In genomic region chr1:246931549-246932365, GRCh38 we compare ENCODE assay signal across 1 cellular context.
A peak's percentile ranks its signal among the peaks of the same experiment; 100 is the strongest.
TF ChIP-seq lines count a peak whose summit lies in the region.

AHCTF1 (minus strand) TSS chr1:246931948; CDS start chr1:246918370, 13,578 bp downstream.

TF ChIP-seq in GM12878, 131 proteins besides CTCF, POLR2A, EP300 and RAD21 (continued from another document and continues in another):
- no peak for TF ChIP-seq ZNF687 (IDR thresholded peaks at IDR 0.05)
- TF ChIP-seq STAT3 (IDR thresholded peaks at IDR 0.05; ENCODE audit: low read depth, low read length), result no peak
- TF ChIP-seq RB1 (IDR thresholded peaks at IDR 0.05; ENCODE audit: borderline replicate concordance), result no peak
- TF ChIP-seq, protein P1, sequence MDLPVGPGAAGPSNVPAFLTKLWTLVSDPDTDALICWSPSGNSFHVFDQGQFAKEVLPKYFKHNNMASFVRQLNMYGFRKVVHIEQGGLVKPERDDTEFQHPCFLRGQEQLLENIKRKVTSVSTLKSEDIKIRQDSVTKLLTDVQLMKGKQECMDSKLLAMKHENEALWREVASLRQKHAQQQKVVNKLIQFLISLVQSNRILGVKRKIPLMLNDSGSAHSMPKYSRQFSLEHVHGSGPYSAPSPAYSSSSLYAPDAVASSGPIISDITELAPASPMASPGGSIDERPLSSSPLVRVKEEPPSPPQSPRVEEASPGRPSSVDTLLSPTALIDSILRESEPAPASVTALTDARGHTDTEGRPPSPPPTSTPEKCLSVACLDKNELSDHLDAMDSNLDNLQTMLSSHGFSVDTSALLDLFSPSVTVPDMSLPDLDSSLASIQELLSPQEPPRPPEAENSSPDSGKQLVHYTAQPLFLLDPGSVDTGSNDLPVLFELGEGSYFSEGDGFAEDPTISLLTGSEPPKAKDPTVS (IDR thresholded peaks at IDR 0.05; ENCODE audit: low read depth, low read length), result no peak
- TF ChIP-seq USF1 (IDR thresholded peaks at IDR 0.05; ENCODE audit: borderline replicate concordance, extremely low read length, insufficient read depth, low read depth, low read length), result no peak
- peak; percentile 69 for TF ChIP-seq NRF1 (conservative IDR thresholded peaks at IDR 0.05; ENCODE audit: low read depth, low read length)
- TF ChIP-seq MXI1 (IDR thresholded peaks at IDR 0.05; ENCODE audit: low read depth, low read length), result peak; percentile 76
- TF ChIP-seq MEF2B (IDR thresholded peaks at IDR 0.05; ENCODE audit: partially characterized antibody, poor library complexity, severe bottlenecking), result no peak
- TF ChIP-seq CEBPZ (IDR thresholded peaks at IDR 0.05; ENCODE audit: low read depth, low read length), result no peak
- no peak for TF ChIP-seq NR2C2 (IDR thresholded peaks at IDR 0.05; ENCODE audit: borderline replicate concordance, control insufficient read depth, insufficient read length, low read depth)
- TF ChIP-seq NKRF (conservative IDR thresholded peaks at IDR 0.05), result peak; percentile 78
- peak; percentile 86; the same call in 2 of the 3 replicates for TF ChIP-seq POU2F2 (IDR thresholded peaks at IDR 0.05; ENCODE audit: borderline replicate concordance, low read depth, low read length)
- peak; percentile 45; the same call in 1 of the 2 replicates for TF ChIP-seq GATAD2B (conservative IDR thresholded peaks at IDR 0.05; ENCODE audit: low read depth)
- peak in 1 of 2 experiments; percentile 77; a peak in 3 of 4 replicates for TF ChIP-seq BHLHE40 (IDR thresholded peaks at IDR 0.05; ENCODE audit: borderline replicate concordance in 1 of 2, low read depth in 2 of 2, low read length in 1 of 2)
- TF ChIP-seq GABPA (IDR thresholded peaks at IDR 0.05; ENCODE audit: low read depth), result peak; percentile 70; the same call in 1 of the 2 replicates
- 0 out of 2 replicates have a peak, but pooled peaks have one; percentile 58 for TF ChIP-seq TCF3 (IDR thresholded peaks at IDR 0.05; ENCODE audit: borderline replicate concordance, insufficient read depth, low read depth, low read length)
- TF ChIP-seq, protein P2, sequence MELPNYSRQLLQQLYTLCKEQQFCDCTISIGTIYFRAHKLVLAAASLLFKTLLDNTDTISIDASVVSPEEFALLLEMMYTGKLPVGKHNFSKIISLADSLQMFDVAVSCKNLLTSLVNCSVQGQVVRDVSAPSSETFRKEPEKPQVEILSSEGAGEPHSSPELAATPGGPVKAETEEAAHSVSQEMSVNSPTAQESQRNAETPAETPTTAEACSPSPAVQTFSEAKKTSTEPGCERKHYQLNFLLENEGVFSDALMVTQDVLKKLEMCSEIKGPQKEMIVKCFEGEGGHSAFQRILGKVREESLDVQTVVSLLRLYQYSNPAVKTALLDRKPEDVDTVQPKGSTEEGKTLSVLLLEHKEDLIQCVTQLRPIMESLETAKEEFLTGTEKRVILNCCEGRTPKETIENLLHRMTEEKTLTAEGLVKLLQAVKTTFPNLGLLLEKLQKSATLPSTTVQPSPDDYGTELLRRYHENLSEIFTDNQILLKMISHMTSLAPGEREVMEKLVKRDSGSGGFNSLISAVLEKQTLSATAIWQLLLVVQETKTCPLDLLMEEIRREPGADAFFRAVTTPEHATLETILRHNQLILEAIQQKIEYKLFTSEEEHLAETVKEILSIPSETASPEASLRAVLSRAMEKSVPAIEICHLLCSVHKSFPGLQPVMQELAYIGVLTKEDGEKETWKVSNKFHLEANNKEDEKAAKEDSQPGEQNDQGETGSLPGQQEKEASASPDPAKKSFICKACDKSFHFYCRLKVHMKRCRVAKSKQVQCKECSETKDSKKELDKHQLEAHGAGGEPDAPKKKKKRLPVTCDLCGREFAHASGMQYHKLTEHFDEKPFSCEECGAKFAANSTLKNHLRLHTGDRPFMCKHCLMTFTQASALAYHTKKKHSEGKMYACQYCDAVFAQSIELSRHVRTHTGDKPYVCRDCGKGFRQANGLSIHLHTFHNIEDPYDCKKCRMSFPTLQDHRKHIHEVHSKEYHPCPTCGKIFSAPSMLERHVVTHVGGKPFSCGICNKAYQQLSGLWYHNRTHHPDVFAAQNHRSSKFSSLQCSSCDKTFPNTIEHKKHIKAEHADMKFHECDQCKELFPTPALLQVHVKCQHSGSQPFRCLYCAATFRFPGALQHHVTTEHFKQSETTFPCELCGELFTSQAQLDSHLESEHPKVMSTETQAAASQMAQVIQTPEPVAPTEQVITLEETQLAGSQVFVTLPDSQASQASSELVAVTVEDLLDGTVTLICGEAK (IDR thresholded peaks at IDR 0.05; ENCODE audit: borderline replicate concordance), result peak; percentile 74; the same call in 1 of the 2 replicates
- TF ChIP-seq NBN (IDR thresholded peaks at IDR 0.05), result no peak
- TF ChIP-seq DPF2 (IDR thresholded peaks at IDR 0.05), result peak; percentile 67
- TF ChIP-seq HCFC1 (IDR thresholded peaks at IDR 0.05; ENCODE audit: low read length), result peak; percentile 99
- TF ChIP-seq, protein P3, sequence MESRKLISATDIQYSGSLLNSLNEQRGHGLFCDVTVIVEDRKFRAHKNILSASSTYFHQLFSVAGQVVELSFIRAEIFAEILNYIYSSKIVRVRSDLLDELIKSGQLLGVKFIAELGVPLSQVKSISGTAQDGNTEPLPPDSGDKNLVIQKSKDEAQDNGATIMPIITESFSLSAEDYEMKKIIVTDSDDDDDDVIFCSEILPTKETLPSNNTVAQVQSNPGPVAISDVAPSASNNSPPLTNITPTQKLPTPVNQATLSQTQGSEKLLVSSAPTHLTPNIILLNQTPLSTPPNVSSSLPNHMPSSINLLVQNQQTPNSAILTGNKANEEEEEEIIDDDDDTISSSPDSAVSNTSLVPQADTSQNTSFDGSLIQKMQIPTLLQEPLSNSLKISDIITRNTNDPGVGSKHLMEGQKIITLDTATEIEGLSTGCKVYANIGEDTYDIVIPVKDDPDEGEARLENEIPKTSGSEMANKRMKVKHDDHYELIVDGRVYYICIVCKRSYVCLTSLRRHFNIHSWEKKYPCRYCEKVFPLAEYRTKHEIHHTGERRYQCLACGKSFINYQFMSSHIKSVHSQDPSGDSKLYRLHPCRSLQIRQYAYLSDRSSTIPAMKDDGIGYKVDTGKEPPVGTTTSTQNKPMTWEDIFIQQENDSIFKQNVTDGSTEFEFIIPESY (IDR thresholded peaks at IDR 0.05), result no peak
- TF ChIP-seq SREBF2 (IDR thresholded peaks at IDR 0.05; ENCODE audit: low read length), result no peak
- TF ChIP-seq ASH2L (IDR thresholded peaks at IDR 0.05; ENCODE audit: borderline replicate concordance, low read depth), result no peak
- TF ChIP-seq, protein P4, sequence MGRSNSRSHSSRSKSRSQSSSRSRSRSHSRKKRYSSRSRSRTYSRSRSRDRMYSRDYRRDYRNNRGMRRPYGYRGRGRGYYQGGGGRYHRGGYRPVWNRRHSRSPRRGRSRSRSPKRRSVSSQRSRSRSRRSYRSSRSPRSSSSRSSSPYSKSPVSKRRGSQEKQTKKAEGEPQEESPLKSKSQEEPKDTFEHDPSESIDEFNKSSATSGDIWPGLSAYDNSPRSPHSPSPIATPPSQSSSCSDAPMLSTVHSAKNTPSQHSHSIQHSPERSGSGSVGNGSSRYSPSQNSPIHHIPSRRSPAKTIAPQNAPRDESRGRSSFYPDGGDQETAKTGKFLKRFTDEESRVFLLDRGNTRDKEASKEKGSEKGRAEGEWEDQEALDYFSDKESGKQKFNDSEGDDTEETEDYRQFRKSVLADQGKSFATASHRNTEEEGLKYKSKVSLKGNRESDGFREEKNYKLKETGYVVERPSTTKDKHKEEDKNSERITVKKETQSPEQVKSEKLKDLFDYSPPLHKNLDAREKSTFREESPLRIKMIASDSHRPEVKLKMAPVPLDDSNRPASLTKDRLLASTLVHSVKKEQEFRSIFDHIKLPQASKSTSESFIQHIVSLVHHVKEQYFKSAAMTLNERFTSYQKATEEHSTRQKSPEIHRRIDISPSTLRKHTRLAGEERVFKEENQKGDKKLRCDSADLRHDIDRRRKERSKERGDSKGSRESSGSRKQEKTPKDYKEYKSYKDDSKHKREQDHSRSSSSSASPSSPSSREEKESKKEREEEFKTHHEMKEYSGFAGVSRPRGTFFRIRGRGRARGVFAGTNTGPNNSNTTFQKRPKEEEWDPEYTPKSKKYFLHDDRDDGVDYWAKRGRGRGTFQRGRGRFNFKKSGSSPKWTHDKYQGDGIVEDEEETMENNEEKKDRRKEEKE (IDR thresholded peaks at IDR 0.05), result no peak
- TF ChIP-seq, protein P5, sequence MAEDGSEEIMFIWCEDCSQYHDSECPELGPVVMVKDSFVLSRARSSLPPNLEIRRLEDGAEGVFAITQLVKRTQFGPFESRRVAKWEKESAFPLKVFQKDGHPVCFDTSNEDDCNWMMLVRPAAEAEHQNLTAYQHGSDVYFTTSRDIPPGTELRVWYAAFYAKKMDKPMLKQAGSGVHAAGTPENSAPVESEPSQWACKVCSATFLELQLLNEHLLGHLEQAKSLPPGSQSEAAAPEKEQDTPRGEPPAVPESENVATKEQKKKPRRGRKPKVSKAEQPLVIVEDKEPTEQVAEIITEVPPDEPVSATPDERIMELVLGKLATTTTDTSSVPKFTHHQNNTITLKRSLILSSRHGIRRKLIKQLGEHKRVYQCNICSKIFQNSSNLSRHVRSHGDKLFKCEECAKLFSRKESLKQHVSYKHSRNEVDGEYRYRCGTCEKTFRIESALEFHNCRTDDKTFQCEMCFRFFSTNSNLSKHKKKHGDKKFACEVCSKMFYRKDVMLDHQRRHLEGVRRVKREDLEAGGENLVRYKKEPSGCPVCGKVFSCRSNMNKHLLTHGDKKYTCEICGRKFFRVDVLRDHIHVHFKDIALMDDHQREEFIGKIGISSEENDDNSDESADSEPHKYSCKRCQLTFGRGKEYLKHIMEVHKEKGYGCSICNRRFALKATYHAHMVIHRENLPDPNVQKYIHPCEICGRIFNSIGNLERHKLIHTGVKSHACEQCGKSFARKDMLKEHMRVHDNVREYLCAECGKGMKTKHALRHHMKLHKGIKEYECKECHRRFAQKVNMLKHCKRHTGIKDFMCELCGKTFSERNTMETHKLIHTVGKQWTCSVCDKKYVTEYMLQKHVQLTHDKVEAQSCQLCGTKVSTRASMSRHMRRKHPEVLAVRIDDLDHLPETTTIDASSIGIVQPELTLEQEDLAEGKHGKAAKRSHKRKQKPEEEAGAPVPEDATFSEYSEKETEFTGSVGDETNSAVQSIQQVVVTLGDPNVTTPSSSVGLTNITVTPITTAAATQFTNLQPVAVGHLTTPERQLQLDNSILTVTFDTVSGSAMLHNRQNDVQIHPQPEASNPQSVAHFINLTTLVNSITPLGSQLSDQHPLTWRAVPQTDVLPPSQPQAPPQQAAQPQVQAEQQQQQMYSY (CRISPR knock-in tag; IDR thresholded peaks at IDR 0.05), result no peak
